ENCODE assay signal across 15 cellular contexts in the genomic region with DNA sequence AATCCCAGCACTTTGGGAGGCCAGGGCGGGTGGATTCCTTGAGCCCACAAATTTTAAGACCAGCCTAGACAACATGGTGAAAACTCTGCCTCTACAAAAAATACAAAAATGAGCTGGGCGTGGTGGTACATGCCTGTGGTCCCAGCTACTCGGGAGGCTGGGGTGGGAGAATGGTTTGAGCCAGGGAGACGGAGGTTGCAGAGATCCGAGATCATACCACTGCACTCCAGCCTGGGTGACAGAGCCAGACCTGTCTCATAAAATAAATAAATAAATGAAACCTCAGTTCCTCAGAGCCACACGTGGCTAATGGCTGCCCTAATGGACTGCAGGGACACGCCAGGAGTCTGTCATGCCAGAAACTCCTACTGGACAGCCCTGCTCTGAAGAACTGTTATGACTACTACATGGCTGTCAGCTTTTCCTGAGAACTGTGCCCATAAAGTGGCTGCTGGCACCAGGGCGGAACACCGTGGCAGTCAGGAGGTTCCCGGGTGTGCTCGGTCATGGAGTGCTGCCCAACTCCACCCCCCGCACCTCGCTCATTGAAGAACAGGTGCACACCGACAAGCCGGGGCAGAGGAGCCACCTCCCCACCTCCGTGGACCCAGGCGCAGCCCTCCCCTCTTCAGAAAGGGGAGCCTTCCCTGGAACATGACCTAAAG. TPM values are rescaled to one million over a fixed set of nuclear protein-coding genes. Genes with fewer than 3 reads are reported as not detected.
DNase-seq lines count a peak whose midpoint lies in the region; ATAC-seq and TF ChIP-seq lines count a peak whose summit lies in the region.
"Had no signal": no experiment of that assay in that cellular context is flagged by ENCODE, and none has a peak within 500 bp of the region (broad histone marks: within the 10 kb centered on the region; RNA-seq: fewer than 3 reads in every experiment).

No MANE protein-coding gene starts in this region.

- no peak for TF ChIP-seq CTCF in mucosa of descending colon (IDR thresholded peaks at IDR 0.05)
- no peak for TF ChIP-seq CTCF in tibial artery (IDR thresholded peaks at IDR 0.05)

- H3K27ac ChIP-seq in tibial artery: peak overlapping the region; percentile 8 to 22

- ATAC-seq in mucosa of descending colon: peak; percentile 52
- ATAC-seq in GM18520 (IDR thresholded peaks at IDR 0.05; ENCODE audit: unreplicated experiment): no peak
- ATAC-seq: activated CD8-positive, alpha-beta T cell treated with anti-CD3 and anti-CD28 coated beads, Interleukin-2, amount 10 ng/mL, durations not matched to agents 7 days and 5 days; K562 had no signal

- peaks cover 68% of the 10 kb centered on the region for H3K4me1 Mint-ChIP-seq in dendritic cell treated with granulocyte-macrophage colony-stimulating factor and Interleukin-4, amounts not matched to agents 40 ng/mL and 50 ng/mL, for 4 days (ENCODE audit: low read depth)

- no peaks in the 10 kb centered on the region for H3K9me3 ChIP-seq in mucosa of descending colon
- H3K9me3 ChIP-seq in tibial artery: no peaks in the 10 kb centered on the region

- peaks cover 58% of the 10 kb centered on the region for H3K36me3 Mint-ChIP-seq in dendritic cell treated with granulocyte-macrophage colony-stimulating factor and Interleukin-4, amounts not matched to agents 40 ng/mL and 50 ng/mL, for 4 days (ENCODE audit: low read depth)

- H3K27ac Mint-ChIP-seq in dendritic cell treated with granulocyte-macrophage colony-stimulating factor and Interleukin-4, amounts not matched to agents 40 ng/mL and 50 ng/mL, for 4 days: peak overlapping the region; percentile 65
- H3K27ac Mint-ChIP-seq: activated CD8-positive, alpha-beta T cell treated with anti-CD3 and anti-CD28 coated beads, Interleukin-2, amount 10 ng/mL, durations not matched to agents 7 days and 5 days; activated naive CD4-positive, alpha-beta T cell treated with anti-CD3 and anti-CD28 coated beads, Interleukin-2, amount 10 ng/mL, durations not matched to agents 7 days and 5 days; T-helper 2 cell treated with Interferon-gamma antibody and Interleukin-4, amounts not matched to agents 5 μg/mL and 100 μg/mL, for 36 hours had no signal

- intact Hi-C loops in dendritic cell treated with granulocyte-macrophage colony-stimulating factor and Interleukin-4, amounts not matched to agents 40 ng/mL and 50 ng/mL, for 4 days (cut with micrococcal nuclease): loop anchor here (5.0 kb wide), 3 partner anchors 78 to 167 kb away; a partner anchor contains a TSS
- intact Hi-C loops in mucosa of descending colon (cut with DNase I, micrococcal nuclease) (loop anchor here (10.0 kb wide), 1 partner anchor 85 kb away; a partner anchor contains a TSS), tibial artery (cut with DNase I; ENCODE audit: low total_unique reads) (loop anchor here (5.0 kb wide), 2 partner anchors 42 to 43 kb away; a partner anchor contains a TSS)

- H3K36me3 ChIP-seq in mucosa of descending colon (ENCODE audit: low read depth) (no peaks in the 10 kb centered on the region), tibial artery (peaks cover 0 to 35% (median 7%) of the 10 kb centered on the region in 3 donors)

- no peak overlapping the region for H3K4me3 Mint-ChIP-seq in dendritic cell treated with granulocyte-macrophage colony-stimulating factor and Interleukin-4, amounts not matched to agents 40 ng/mL and 50 ng/mL, for 4 days
- H3K4me3 Mint-ChIP-seq: activated CD8-positive, alpha-beta T cell treated with anti-CD3 and anti-CD28 coated beads, Interleukin-2, amount 10 ng/mL, durations not matched to agents 7 days and 5 days; activated naive CD4-positive, alpha-beta T cell treated with anti-CD3 and anti-CD28 coated beads, Interleukin-2, amount 10 ng/mL, durations not matched to agents 7 days and 5 days; T-helper 2 cell treated with Interferon-gamma antibody and Interleukin-4, amounts not matched to agents 5 μg/mL and 100 μg/mL, for 36 hours had no signal

- DNase-seq in NCI-H2107 treated with DMSO at 0.1 percent for 48 hours (lab: John Stamatoyannopoulos, UW; ENCODE audit: unreplicated experiment): peak; percentile 59
- DNase-seq in NCI-H2107 (lab: John Stamatoyannopoulos, UW): no peak
- DNase-seq in mucosa of descending colon: peak; percentile 82 to 86 (median 85)
- no peak for DNase-seq in tibial artery
- no peak for DNase-seq in cortex of kidney (lab: John Stamatoyannopoulos, UW)
- DNase-seq in epidermal melanocyte (ENCODE audit: insufficient read length, low spot score): no peak
- DNase-seq: activated CD8-positive, alpha-beta T cell treated with anti-CD3 and anti-CD28 coated beads, Interleukin-2, amount 10 ng/mL, durations not matched to agents 7 days and 5 days; activated naive CD4-positive, alpha-beta T cell treated with anti-CD3 and anti-CD28 coated beads, Interleukin-2, amount 10 ng/mL, durations not matched to agents 7 days and 5 days; DND-41; stimulated activated CD4-positive, alpha-beta T cell treated with anti-CD3 and anti-CD28 coated beads, Interleukin-4, amount 100 ng/mL, for 24 hours had no signal

- no peaks in the 10 kb centered on the region for H3K27me3 Mint-ChIP-seq in dendritic cell treated with granulocyte-macrophage colony-stimulating factor and Interleukin-4, amounts not matched to agents 40 ng/mL and 50 ng/mL, for 4 days
- H3K27me3 Mint-ChIP-seq: activated naive CD4-positive, alpha-beta T cell treated with anti-CD3 and anti-CD28 coated beads, Interleukin-2, amount 10 ng/mL, durations not matched to agents 7 days and 5 days; stimulated activated naive CD8-positive, alpha-beta T cell treated with anti-CD3 and anti-CD28 coated beads, Interleukin-15, Interleukin-2, amounts not matched to agents 100 ng/mL and 50 ng/mL, for 24 hours had no signal

- no peak overlapping the region for H3K4me3 ChIP-seq in mucosa of descending colon
- H3K4me3 ChIP-seq in tibial artery: no peak overlapping the region
- H3K4me3 ChIP-seq: K562 had no signal

- H3K4me1 ChIP-seq in mucosa of descending colon (ENCODE audit: low read depth) (peaks cover 41% of the 10 kb centered on the region), tibial artery (peaks cover 0 to 72% (median 54%) of the 10 kb centered on the region in 4 donors)

- H3K9me3 Mint-ChIP-seq in dendritic cell treated with granulocyte-macrophage colony-stimulating factor and Interleukin-4, amounts not matched to agents 40 ng/mL and 50 ng/mL, for 4 days: no peaks in the 10 kb centered on the region
- H3K9me3 Mint-ChIP-seq: activated naive CD4-positive, alpha-beta T cell treated with anti-CD3 and anti-CD28 coated beads, Interleukin-2, amount 10 ng/mL, durations not matched to agents 7 days and 5 days; stimulated activated naive CD8-positive, alpha-beta T cell treated with anti-CD3 and anti-CD28 coated beads, Interleukin-15, Interleukin-2, amounts not matched to agents 100 ng/mL and 50 ng/mL, for 24 hours; T-helper 2 cell treated with Interferon-gamma antibody and Interleukin-4, amounts not matched to agents 5 μg/mL and 100 μg/mL, for 36 hours had no signal

- no peaks in the 10 kb centered on the region for H3K27me3 ChIP-seq in tibial artery

RNA-seq across cellular contexts. Expression of a gene that starts 4.3 kb away (rescaled TPM):
- total RNA-seq in mucosa of descending colon: 10 to 100 TPM; 25.7 to 34.4 (median 27.1) TPM

RNA-seq across cellular contexts. Expression of a gene that starts 43.6 kb away (rescaled TPM):
- total RNA-seq in mucosa of descending colon: 10 to 100 TPM in 1 of 3 donors, 1 to 10 TPM in 2; 3.9 to 11.1 (median 7.2) TPM

Comparison
In these comparisons a context has a peak if more than half of its experiments do, and no peak if none do; other contexts are left out.
1. DNase-seq: peak in NCI-H2107 treated with DMSO at 0.1 percent for 48 hours (single experiment) and mucosa of descending colon (3 of 3); none in NCI-H2107 (single experiment), tibial artery (0 of 2), cortex of kidney (single experiment) and epidermal melanocyte (single experiment).